In genomic region chr13:41511827-41512226, GRCh38 we compare ENCODE assay signal across 22 cellular contexts. TPM values are rescaled to one million over a fixed set of nuclear protein-coding genes. Genes with fewer than 3 reads are reported as not detected.
A peak's percentile ranks its signal among the peaks of the same experiment; 100 is the strongest.
DNase-seq lines count a peak whose midpoint lies in the region; ATAC-seq, FAIRE-seq and TF ChIP-seq lines count a peak whose summit lies in the region.
"Had no signal": no experiment of that assay in that cellular context is flagged by ENCODE, and none has a peak within 500 bp of the region (broad histone marks: within the 10 kb centered on the region; RNA-seq: fewer than 3 reads in every experiment).

No MANE protein-coding gene starts in this region.

- no peak overlapping the region for H3K27ac Mint-ChIP-seq in GM23338
- peak overlapping the region; percentile 2 for H3K27ac Mint-ChIP-seq in dendritic cell treated with granulocyte-macrophage colony-stimulating factor and Interleukin-4, amounts not matched to agents 40 ng/mL and 50 ng/mL, for 4 days
- H3K27ac Mint-ChIP-seq: CD4-positive, CD25-positive, alpha-beta regulatory T cell; HFFc6 had no signal

- no peak overlapping the region for H3K4me2 ChIP-seq in GM23338

- no peaks in the 10 kb centered on the region for H3K36me3 Mint-ChIP-seq in GM23338 (ENCODE audit: low read depth)
- no peaks in the 10 kb centered on the region for H3K36me3 Mint-ChIP-seq in dendritic cell treated with granulocyte-macrophage colony-stimulating factor and Interleukin-4, amounts not matched to agents 40 ng/mL and 50 ng/mL, for 4 days (ENCODE audit: low read depth)
- H3K36me3 Mint-ChIP-seq: CD4-positive, CD25-positive, alpha-beta regulatory T cell; CD8-positive, alpha-beta memory T cell had no signal

- DNase-seq in GM23338 (ENCODE audit: low spot score) (no peak), small intestine (no peak), SW 1271 (lab: John Stamatoyannopoulos, UW) (no peak), NCI-H1417 treated with DMSO at 0.1 percent for 48 hours (lab: John Stamatoyannopoulos, UW) (no peak)
- DNase-seq: ACHN; BE2C; C1 segment of cervical spinal cord; CD4-positive, CD25-positive, alpha-beta regulatory T cell; COR-L47; DMS 273 treated with DMSO at 0.1 percent for 48 hours; DMS53; DND-41; EL; GOT3; HFFc6 had no signal

- no peaks in the 10 kb centered on the region for H4K20me1 ChIP-seq in GM23338 (replicated peaks; ENCODE audit: insufficient read depth)

- H3K4me1 Mint-ChIP-seq in GM23338, result no peaks in the 10 kb centered on the region; the same call in 2 of the 3 replicates
- H3K4me1 Mint-ChIP-seq in dendritic cell treated with granulocyte-macrophage colony-stimulating factor and Interleukin-4, amounts not matched to agents 40 ng/mL and 50 ng/mL, for 4 days (ENCODE audit: low read depth), result peaks cover 5% of the 10 kb centered on the region

- H2AFZ ChIP-seq in GM23338, result peak overlapping the region; percentile 87; the same call in 1 of the 2 replicates

- ATAC-seq in GM23338 (no peak), GM19452 (IDR thresholded peaks at IDR 0.05; ENCODE audit: unreplicated experiment) (no peak)
- ATAC-seq: HCT116 had no signal

- TF ChIP-seq CTCF in GM23338 (conservative IDR thresholded peaks at IDR 0.05; ENCODE audit: low read depth in 2 of 2), result no peak

- no peaks in the 10 kb centered on the region for H3K4me1 ChIP-seq in GM23338 (ENCODE audit: insufficient read depth)
- H3K4me1 ChIP-seq in small intestine (ENCODE audit: control insufficient read depth in 2 of 2, insufficient read depth in 1 of 2, low read depth in 1 of 2, low read length in 1 of 2), result no peaks in the 10 kb centered on the region
- H3K4me1 ChIP-seq: BE2C had no signal

- H3K4me3 ChIP-seq in GM23338 (no peak overlapping the region), small intestine (ENCODE audit: low read depth in 1 of 2, low read length in 2 of 2) (no peak overlapping the region)

- H3K4me3 Mint-ChIP-seq in GM23338, result no peak overlapping the region
- H3K4me3 Mint-ChIP-seq in dendritic cell treated with granulocyte-macrophage colony-stimulating factor and Interleukin-4, amounts not matched to agents 40 ng/mL and 50 ng/mL, for 4 days, result no peak overlapping the region
- H3K4me3 Mint-ChIP-seq: CD4-positive, CD25-positive, alpha-beta regulatory T cell; CD8-positive, alpha-beta memory T cell; HFFc6 had no signal

- 0 out of 2 replicates have a peak, but pooled peaks cover 7% of the 10 kb centered on the region for H3K9me2 ChIP-seq in GM23338 (ENCODE audit: insufficient read depth)

- intact Hi-C loops in dendritic cell treated with granulocyte-macrophage colony-stimulating factor and Interleukin-4, amounts not matched to agents 40 ng/mL and 50 ng/mL, for 4 days (cut with micrococcal nuclease), result no loop called here

- H3K27me3 ChIP-seq in GM23338 (ENCODE audit: insufficient read depth) (no peaks in the 10 kb centered on the region), small intestine (ENCODE audit: control insufficient read depth in 2 of 2, insufficient read depth in 2 of 2, low read length in 2 of 2) (no peaks in the 10 kb centered on the region)
- H3K27me3 ChIP-seq: BE2C had no signal

- 92 to 96% (median 95%) methylated on average over 1 of the region's 1 CpG for WGBS in small intestine, 3 donors

- H3K27me3 Mint-ChIP-seq in GM23338 (ENCODE audit: insufficient read depth, low read depth, poor library complexity), result no peaks in the 10 kb centered on the region
- no peaks in the 10 kb centered on the region for H3K27me3 Mint-ChIP-seq in dendritic cell treated with granulocyte-macrophage colony-stimulating factor and Interleukin-4, amounts not matched to agents 40 ng/mL and 50 ng/mL, for 4 days
- H3K27me3 Mint-ChIP-seq: CD8-positive, alpha-beta memory T cell had no signal

- no peak overlapping the region for H3K27ac ChIP-seq in GM23338 (ENCODE audit: low read depth)
- no peak overlapping the region for H3K27ac ChIP-seq in small intestine (ENCODE audit: low read depth in 1 of 2, low read length in 1 of 2)

- H3K36me3 ChIP-seq in GM23338 (ENCODE audit: insufficient read depth), result no peaks in the 10 kb centered on the region
- H3K36me3 ChIP-seq in small intestine (ENCODE audit: control insufficient read depth in 2 of 2, insufficient read depth in 2 of 2, low read length in 2 of 2), result no peaks in the 10 kb centered on the region
- H3K36me3 ChIP-seq: BE2C had no signal

- no peaks in the 10 kb centered on the region for H3K9me3 ChIP-seq in small intestine (ENCODE audit: control insufficient read depth, low read depth)
- H3K9me3 ChIP-seq: BE2C had no signal

- FAIRE-seq in TTC549 (lab: Jason Lieb, UNC) (peak; percentile 55), small intestine (lab: Jason Lieb, UNC) (peak; percentile 71)
- FAIRE-seq: GM19239 had no signal

- H3K79me2 ChIP-seq in GM23338 (replicated peaks; ENCODE audit: insufficient read depth), result no peaks in the 10 kb centered on the region

- H3K9me3 Mint-ChIP-seq in GM23338, result no peaks in the 10 kb centered on the region; the same call in 2 of the 3 replicates
- no peaks in the 10 kb centered on the region for H3K9me3 Mint-ChIP-seq in dendritic cell treated with granulocyte-macrophage colony-stimulating factor and Interleukin-4, amounts not matched to agents 40 ng/mL and 50 ng/mL, for 4 days
- H3K9me3 Mint-ChIP-seq: CD8-positive, alpha-beta memory T cell; HFFc6 had no signal

- no peaks in the 10 kb centered on the region for H3F3A ChIP-seq in GM23338 (replicated peaks; ENCODE audit: low read depth)

TF ChIP-seq in GM23338, 12 proteins besides CTCF, POLR2A, EP300 and RAD21 (continues in another document):
- TF ChIP-seq EZH2 (IDR thresholded peaks at IDR 0.05; ENCODE audit: low read depth, unreplicated experiment) (no peak), POLR2AphosphoS5 (IDR thresholded peaks at IDR 0.05; ENCODE audit: low read depth) (no peak), CREB1 (CRISPR knock-in tag; IDR thresholded peaks at IDR 0.05; ENCODE audit: low read depth) (no peak), ETS1 (IDR thresholded peaks at IDR 0.05) (no peak), ZNF114 (CRISPR knock-in tag; IDR thresholded peaks at IDR 0.05) (no peak), NANOG (IDR thresholded peaks at IDR 0.05; ENCODE audit: borderline replicate concordance) (no peak), JUNB (IDR thresholded peaks at IDR 0.05; ENCODE audit: unreplicated experiment) (no peak), REST (IDR thresholded peaks at IDR 0.05; ENCODE audit: unreplicated experiment) (no peak)

RNA-seq across cellular contexts. Expression of gene RGCC, which starts 54.5 kb away (rescaled TPM):
- 0.66 TPM in 1 of 2 replicates, not detected in the other for total RNA-seq in GM23338 (2014; rRNA removed; shearing (Covaris generic))
- polyA plus RNA-seq in GM23338 (2016; fragmentation: Nextera tagmentation; extraction: Ambion mirVana) (0.65 and 0.78 TPM in 2 replicates), small intestine (10 to 100 TPM in 1 of 3 donors, 1 to 10 TPM in 2; 2.2 to 10.8 (median 8.7) TPM)
- total RNA-seq: A172 had no signal
